ENCODE assay signal across 10 cellular contexts in the genomic region with DNA sequence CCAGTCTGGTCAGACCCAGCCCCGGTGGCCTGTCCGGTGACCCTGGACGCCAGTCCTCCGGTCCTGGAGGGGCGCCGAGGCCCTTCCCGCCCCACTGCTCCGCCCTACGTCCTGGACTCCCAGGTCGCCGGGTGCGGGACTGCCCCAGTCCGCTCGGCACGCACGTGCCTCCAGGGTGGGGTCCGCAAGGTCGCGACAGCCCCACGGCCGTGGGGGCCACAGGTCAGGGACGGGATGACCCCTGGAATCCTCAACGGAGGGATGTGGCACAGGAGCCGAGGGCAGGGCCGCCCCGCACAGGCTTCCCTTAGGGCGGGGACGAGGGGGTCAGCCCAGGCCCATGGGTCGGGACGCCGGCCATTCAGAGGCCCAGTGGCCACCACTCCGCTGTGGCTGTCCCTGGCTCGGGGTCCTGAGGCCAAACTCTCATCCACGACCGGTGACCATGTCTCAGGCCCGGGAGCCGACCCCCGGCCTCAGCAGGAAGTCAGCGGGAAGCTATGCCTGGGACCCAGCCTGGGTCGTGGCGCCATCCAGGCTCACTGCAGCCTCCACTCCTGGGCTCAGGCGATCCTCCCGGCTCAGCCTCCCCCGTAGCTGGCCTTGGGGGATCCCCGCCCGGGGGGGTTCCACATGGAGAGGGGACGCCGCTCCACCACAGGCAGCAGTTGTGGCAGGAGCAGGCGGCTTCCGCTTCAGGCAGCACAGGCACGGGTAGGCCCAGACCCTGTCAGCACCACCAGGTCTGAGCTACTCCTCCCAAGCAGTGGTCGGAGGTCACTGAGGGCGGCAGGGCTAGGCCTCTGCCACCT. TPM values are rescaled to one million over a fixed set of nuclear protein-coding genes. Genes with fewer than 3 reads are reported as not detected.
DNase-seq lines count a peak whose midpoint lies in the region; ATAC-seq lines count a peak whose summit lies in the region.
"Had no signal": no experiment of that assay in that cellular context is flagged by ENCODE, and none has a peak within 500 bp of the region (broad histone marks: within the 10 kb centered on the region; RNA-seq: fewer than 3 reads in every experiment).

No MANE protein-coding gene starts in this region.

- no peaks in the 10 kb centered on the region for H3K27me3 ChIP-seq in H7 (ENCODE audit: control insufficient read depth, insufficient read depth, low read length)

- H3K36me3 Mint-ChIP-seq in immature natural killer cell: peaks cover 0 to 5% (median 4%) of the 10 kb centered on the region in 3 donors

- no peaks in the 10 kb centered on the region; the same call in none of the 2 replicates for H3K36me3 ChIP-seq in H7 (replicated peaks; ENCODE audit: control insufficient read depth, insufficient read depth, low read length)

- H3K4me3 ChIP-seq in H7 (ENCODE audit: insufficient read depth, low read depth, low read length): peak overlapping the region; percentile 63
- H3K4me3 ChIP-seq in skin epidermis: peak overlapping the region; percentile 29 to 52 (median 40)

- peaks cover 0 to 3% (median 1%) of the 10 kb centered on the region in 3 donors for H3K27me3 Mint-ChIP-seq in immature natural killer cell (ENCODE audit: low read depth in 3 of 3)

- H3K4me1 Mint-ChIP-seq in immature natural killer cell: peaks cover 0 to 1% of the 10 kb centered on the region in 2 donors

- peak overlapping the region; percentile 89 for H3K27ac ChIP-seq in caudate nucleus (ENCODE audit: low read depth, low read length)
- peak overlapping the region in 16 of 21 experiments; percentile 29 to 80 (median 68) for H3K27ac ChIP-seq in skin epidermis
- H3K27ac ChIP-seq: neutrophil had no signal

- no peaks in the 10 kb centered on the region for H3K9me3 Mint-ChIP-seq in immature natural killer cell

- ATAC-seq in HG02571 (IDR thresholded peaks at IDR 0.05; ENCODE audit: unreplicated experiment) (no peak), HG02885 (IDR thresholded peaks at IDR 0.05; ENCODE audit: poor library complexity, unreplicated experiment) (no peak)

- peak; percentile 89 for DNase-seq in H7
- peak in 1 of 61 donors; percentile 50 for DNase-seq in caudate nucleus (lab: John Stamatoyannopoulos, UW)
- no peak for DNase-seq in immature natural killer cell
- no peak for DNase-seq in islet precursor cell
- DNase-seq in EL: no peak
- DNase-seq: MM.1S had no signal

- H3K4me3 Mint-ChIP-seq in immature natural killer cell: peak overlapping the region; percentile 21 to 64 (median 57)

- H3K27ac Mint-ChIP-seq in immature natural killer cell: peak overlapping the region in 2 of 6 donors; percentile 31 to 67

RNA-seq across cellular contexts. Expression of a gene that starts 0.6 kb away (rescaled TPM):
- total RNA-seq in H7 (2014; rRNA removed; shearing (Covaris generic)): 13.6 and 14.3 TPM in 2 replicates
- not detected for polyA plus RNA-seq in immature natural killer cell

RNA-seq across cellular contexts. Expression of a gene that starts 29.1 kb away (rescaled TPM):
- total RNA-seq in H7 (2014; rRNA removed; shearing (Covaris generic)): 105 and 113 TPM in 2 replicates
- 10 to 100 TPM in 1 of 3 donors, 1 to 10 TPM in 2; 6.4 to 14.5 (median 7.3) TPM for polyA plus RNA-seq in immature natural killer cell

RNA-seq across cellular contexts. Expression of a gene that starts 33.6 kb away (rescaled TPM):
- 80.7 and 94.3 TPM in 2 replicates for total RNA-seq in H7 (2014; rRNA removed; shearing (Covaris generic))
- polyA plus RNA-seq in immature natural killer cell: 100 to 1,000 TPM; 159 to 241 (median 160) TPM

RNA-seq across cellular contexts. Expression of a gene that starts 58.9 kb away (rescaled TPM):
- 25.6 and 32.7 TPM in 2 replicates for total RNA-seq in H7 (2014; rRNA removed; shearing (Covaris generic))
- 1 to 10 TPM in 2 of 3 donors, under 1 TPM in 1; 0.64 to 1.4 (median 1.1) TPM for polyA plus RNA-seq in immature natural killer cell
